In genomic region chr12:47411961-47412360, GRCh38 we compare ENCODE assay signal across 19 cellular contexts.
DNase-seq lines count a peak whose midpoint lies in the region; ATAC-seq lines count a peak whose summit lies in the region.
"Had no signal": no experiment of that assay in that cellular context is flagged by ENCODE, and none has a peak within 500 bp of the region (broad histone marks: within the 10 kb centered on the region; RNA-seq: fewer than 3 reads in every experiment).

No MANE protein-coding gene starts in this region.

- peak overlapping the region; percentile 69 for H3K27ac Mint-ChIP-seq in activated naive CD4-positive, alpha-beta T cell treated with anti-CD3 and anti-CD28 coated beads for 36 hours
- peak overlapping the region; percentile 98 for H3K27ac Mint-ChIP-seq in activated T-helper 17 cell treated with anti-CD3 and anti-CD28 coated beads, Interleukin-2, amount 50 U/mL, for 72 hours
- H3K27ac Mint-ChIP-seq in naive thymus-derived CD8-positive, alpha-beta T cell: peak overlapping the region in 7 of 10 donors; percentile 5 to 88 (median 29)
- H3K27ac Mint-ChIP-seq: B cell, H9 had no signal

- H3K4me3 Mint-ChIP-seq in activated naive CD4-positive, alpha-beta T cell treated with anti-CD3 and anti-CD28 coated beads for 36 hours: no peak overlapping the region
- peak overlapping the region; percentile 67 for H3K4me3 Mint-ChIP-seq in activated T-helper 17 cell treated with anti-CD3 and anti-CD28 coated beads, Interleukin-2, amount 50 U/mL, for 72 hours
- H3K4me3 Mint-ChIP-seq in naive thymus-derived CD8-positive, alpha-beta T cell: peak overlapping the region in 1 of 10 donors; percentile 15
- H3K4me3 Mint-ChIP-seq: B cell, H9 had no signal

- H3K36me3 Mint-ChIP-seq in activated naive CD4-positive, alpha-beta T cell treated with anti-CD3 and anti-CD28 coated beads for 36 hours (ENCODE audit: low read depth): peaks cover 7% of the 10 kb centered on the region
- H3K36me3 Mint-ChIP-seq in activated T-helper 17 cell treated with anti-CD3 and anti-CD28 coated beads, Interleukin-2, amount 50 U/mL, for 72 hours (ENCODE audit: low read depth): peaks cover 23% of the 10 kb centered on the region
- no peaks in the 10 kb centered on the region for H3K36me3 Mint-ChIP-seq in naive thymus-derived CD8-positive, alpha-beta T cell

- H3K27me3 Mint-ChIP-seq in activated naive CD4-positive, alpha-beta T cell treated with anti-CD3 and anti-CD28 coated beads for 36 hours (ENCODE audit: low read depth): no peaks in the 10 kb centered on the region
- H3K27me3 Mint-ChIP-seq in activated T-helper 17 cell treated with anti-CD3 and anti-CD28 coated beads, Interleukin-2, amount 50 U/mL, for 72 hours: no peaks in the 10 kb centered on the region
- no peaks in the 10 kb centered on the region for H3K27me3 Mint-ChIP-seq in naive thymus-derived CD8-positive, alpha-beta T cell
- H3K27me3 Mint-ChIP-seq: B cell had no signal

- intact Hi-C loops in activated naive CD4-positive, alpha-beta T cell treated with anti-CD3 and anti-CD28 coated beads for 36 hours (cut with micrococcal nuclease): loop anchor here (5.0 to 10.0 kb wide), 5 partner anchors 225 to 867 kb away; partner anchors contain the start of gene RAPGEF3

- CTCF ChIA-PET in activated naive CD4-positive, alpha-beta T cell treated with anti-CD3 and anti-CD28 coated beads for 36 hours (lab: Charles Lee): interaction anchor here (1.0 to 3.7 kb wide), 4 partner anchors 9 to 379 kb away, joined by 3 to 21 read pairs (median 11); no protein-coding TSS in a partner anchor

- ATAC-seq in activated T-helper 17 cell treated with anti-CD3 and anti-CD28 coated beads, Interleukin-2, amount 50 U/mL, for 72 hours (replicated peaks): no peak
- ATAC-seq in naive thymus-derived CD8-positive, alpha-beta T cell: no peak
- ATAC-seq: Right ventricle myocardium inferior had no signal

- DNase-seq in activated naive CD4-positive, alpha-beta T cell treated with anti-CD3 and anti-CD28 coated beads for 36 hours: no peak
- no peak for DNase-seq in activated naive CD4-positive, alpha-beta T cell treated with anti-CD3 and anti-CD28 coated beads, Interleukin-2, amount 50 U/mL, for 16 hours
- DNase-seq in EH (ENCODE audit: low read depth) (peak; percentile 65), NCI-H187 (lab: John Stamatoyannopoulos, UW) (no peak), hypothalamus (lab: John Stamatoyannopoulos, UW) (no peak)
- no peak for DNase-seq in naive thymus-derived CD8-positive, alpha-beta T cell
- DNase-seq: ACHN, COR-L47, DMS 273 treated with DMSO at 0.1 percent for 48 hours, DND-41, H9, MV-4-11, NCI-H1436, NCI-H2029, NCI-H446, NCI-H526 treated with DMSO at 0.1 percent for 48 hours had no signal

- POLR2A ChIA-PET in naive thymus-derived CD8-positive, alpha-beta T cell (lab: Charles Lee): interaction anchor here (1.5 kb wide), 1 partner anchor 380 kb away, joined by 3 read pairs; no protein-coding TSS in a partner anchor

- H3K9me3 Mint-ChIP-seq in activated naive CD4-positive, alpha-beta T cell treated with anti-CD3 and anti-CD28 coated beads for 36 hours: peaks cover 2% of the 10 kb centered on the region
- peaks cover 5% of the 10 kb centered on the region for H3K9me3 Mint-ChIP-seq in activated T-helper 17 cell treated with anti-CD3 and anti-CD28 coated beads, Interleukin-2, amount 50 U/mL, for 72 hours
- H3K9me3 Mint-ChIP-seq in naive thymus-derived CD8-positive, alpha-beta T cell: no peaks in the 10 kb centered on the region
- H3K9me3 Mint-ChIP-seq: H9 had no signal

- H3K4me1 Mint-ChIP-seq in activated naive CD4-positive, alpha-beta T cell treated with anti-CD3 and anti-CD28 coated beads for 36 hours (ENCODE audit: low read depth): peaks cover 92% of the 10 kb centered on the region
- H3K4me1 Mint-ChIP-seq in activated T-helper 17 cell treated with anti-CD3 and anti-CD28 coated beads, Interleukin-2, amount 50 U/mL, for 72 hours: peaks cover 71% of the 10 kb centered on the region
- H3K4me1 Mint-ChIP-seq in naive thymus-derived CD8-positive, alpha-beta T cell: peaks cover 43 to 83% (median 78%) of the 10 kb centered on the region in 4 donors

Comparison
In these comparisons a context has a peak if more than half of its experiments do, and no peak if none do; other contexts are left out.
1. H3K27ac Mint-ChIP-seq: peak in every context shown above with its lines; median percentile 98 in activated T-helper 17 cell treated with anti-CD3 and anti-CD28 coated beads, Interleukin-2, amount 50 U/mL, for 72 hours; 69 in activated naive CD4-positive, alpha-beta T cell treated with anti-CD3 and anti-CD28 coated beads for 36 hours; 29 in naive thymus-derived CD8-positive, alpha-beta T cell.